In genomic region chr17:45893725-45894021, GRCh38 we compare ENCODE assay signal across 7 cellular contexts. TPM values are rescaled to one million over a fixed set of nuclear protein-coding genes. Genes with fewer than 3 reads are reported as not detected.
A peak's percentile ranks its signal among the peaks of the same experiment; 100 is the strongest.
DNase-seq lines count a peak whose midpoint lies in the region; ATAC-seq and TF ChIP-seq lines count a peak whose summit lies in the region.

No MANE protein-coding gene starts in this region.

- H3K4me3 ChIP-seq in HAP-1: peak overlapping the region; percentile 15; the same call in 1 of the 2 replicates
- H3K4me3 ChIP-seq in gastroesophageal sphincter: peak overlapping the region; percentile 66 to 85
- peak overlapping the region; percentile 35 to 72 (median 50) for H3K4me3 ChIP-seq in skin epidermis

- no peak for TF ChIP-seq POLR2A in gastroesophageal sphincter (IDR thresholded peaks at IDR 0.05)

- no peak for TF ChIP-seq EP300 in gastroesophageal sphincter (IDR thresholded peaks at IDR 0.05)

- H3K9me3 ChIP-seq in HAP-1 (no peaks in the 10 kb centered on the region), gastroesophageal sphincter (no peaks in the 10 kb centered on the region)

- in situ Hi-C loops in HAP-1 (cut with MboI; ENCODE audit: low sequenced_read_pairs): no loop called here

- DNase-seq in HAP-1 (ENCODE audit: low spot score in 2 of 2) (no peak), cerebellar nuclear complex (lab: John Stamatoyannopoulos, UW) (no peak)
- DNase-seq in stimulated activated CD4-positive, alpha-beta T cell treated with anti-CD3 and anti-CD28 coated beads, Interleukin-4, amount 100 ng/mL, for 1 hour: no peak

- ATAC-seq in gastroesophageal sphincter (no peak), HG03354 (IDR thresholded peaks at IDR 0.05; ENCODE audit: poor library complexity, severe bottlenecking, unreplicated experiment) (no peak)

- 34 to 39% methylated on average over 5 to 7 of the region's 7 CpGs for WGBS in gastroesophageal sphincter (ENCODE audit: low coverage in 1 of 2), 2 donors

- H3K36me3 ChIP-seq in HAP-1 (replicated peaks) (no peaks in the 10 kb centered on the region), gastroesophageal sphincter (no peaks in the 10 kb centered on the region)

- H3K27ac ChIP-seq in VCaP: peak overlapping the region; percentile 91
- H3K27ac ChIP-seq in gastroesophageal sphincter: peak overlapping the region in 2 of 4 donors; percentile 78 to 79
- H3K27ac ChIP-seq in skin epidermis: peak overlapping the region in 12 of 21 experiments; percentile 14 to 78 (median 48)

- H3K27me3 ChIP-seq in HAP-1 (ENCODE audit: low read depth): peaks cover 26% of the 10 kb centered on the region
- peaks cover 39% of the 10 kb centered on the region for H3K27me3 ChIP-seq in gastroesophageal sphincter

- H3K4me1 ChIP-seq in HAP-1 (peaks cover 4% of the 10 kb centered on the region), gastroesophageal sphincter (peaks cover 0 to 39% (median 24%) of the 10 kb centered on the region in 3 donors)

- no peak for TF ChIP-seq CTCF in VCaP (conservative IDR thresholded peaks at IDR 0.05)
- no peak for TF ChIP-seq CTCF in gastroesophageal sphincter (IDR thresholded peaks at IDR 0.05)

RNA-seq across cellular contexts. Expression of gene MAPT, which starts 0.7 kb away (rescaled TPM):
- 10 to 100 TPM in 1 of 4 donors, 1 to 10 TPM in 3; 3.4 to 12.2 (median 8.5) TPM for total RNA-seq in gastroesophageal sphincter

RNA-seq across cellular contexts. Expression of gene SPPL2C, which starts 49.0 kb away (rescaled TPM):
- not detected for total RNA-seq in gastroesophageal sphincter

Comparison
In these comparisons a context has a peak if more than half of its experiments do, and no peak if none do; other contexts are left out.
1. H3K4me3 ChIP-seq: peak in every context shown above with its lines; median percentile 76 in gastroesophageal sphincter; 50 in skin epidermis; 15 in HAP-1.